Comparison of ENCODE assay signal across 1 cellular context in the genomic region with DNA sequence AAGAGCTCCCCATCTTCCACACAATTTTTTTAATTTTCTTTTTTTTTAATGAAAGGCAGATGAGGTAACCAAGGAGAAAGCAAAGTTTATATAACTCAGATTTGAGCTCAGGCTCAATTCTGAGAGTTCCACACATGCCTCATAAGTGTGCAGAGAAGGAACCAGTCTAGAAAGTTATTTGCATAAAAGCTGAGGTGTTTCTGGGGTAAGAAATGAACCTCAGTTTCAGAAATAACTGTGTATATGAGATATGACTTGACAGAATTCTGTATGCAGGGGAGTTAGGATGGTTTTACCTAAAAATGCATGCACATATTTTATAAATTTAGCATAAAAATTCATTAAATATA.
TF ChIP-seq lines count a peak whose summit lies in the region.

No MANE protein-coding gene starts in this region.

TF ChIP-seq in SK-N-SH, 30 proteins besides CTCF, POLR2A, EP300 and RAD21 (continued from another document):
- TF ChIP-seq, protein P1, sequence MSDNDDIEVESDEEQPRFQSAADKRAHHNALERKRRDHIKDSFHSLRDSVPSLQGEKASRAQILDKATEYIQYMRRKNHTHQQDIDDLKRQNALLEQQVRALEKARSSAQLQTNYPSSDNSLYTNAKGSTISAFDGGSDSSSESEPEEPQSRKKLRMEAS (IDR thresholded peaks at IDR 0.05; ENCODE audit: low read depth) = no peak
- TF ChIP-seq NFIC (IDR thresholded peaks at IDR 0.05; ENCODE audit: borderline replicate concordance) = no peak
- TF ChIP-seq MXI1 (IDR thresholded peaks at IDR 0.05; ENCODE audit: low read depth, low read length) = no peak
- TF ChIP-seq GATA2 (CRISPR knock-in tag; IDR thresholded peaks at IDR 0.05) = no peak
- TF ChIP-seq SIN3A (IDR thresholded peaks at IDR 0.05; ENCODE audit: borderline replicate concordance, low read depth, low read length) = no peak
- no peak for TF ChIP-seq EZH2phosphoT487 (IDR thresholded peaks at IDR 0.05; ENCODE audit: borderline replicate concordance, low read depth)
- no peak for TF ChIP-seq RXRA (IDR thresholded peaks at IDR 0.05; ENCODE audit: borderline replicate concordance, low read depth)
